Comparison of ENCODE assay signal across 31 cellular contexts in the genomic region with DNA sequence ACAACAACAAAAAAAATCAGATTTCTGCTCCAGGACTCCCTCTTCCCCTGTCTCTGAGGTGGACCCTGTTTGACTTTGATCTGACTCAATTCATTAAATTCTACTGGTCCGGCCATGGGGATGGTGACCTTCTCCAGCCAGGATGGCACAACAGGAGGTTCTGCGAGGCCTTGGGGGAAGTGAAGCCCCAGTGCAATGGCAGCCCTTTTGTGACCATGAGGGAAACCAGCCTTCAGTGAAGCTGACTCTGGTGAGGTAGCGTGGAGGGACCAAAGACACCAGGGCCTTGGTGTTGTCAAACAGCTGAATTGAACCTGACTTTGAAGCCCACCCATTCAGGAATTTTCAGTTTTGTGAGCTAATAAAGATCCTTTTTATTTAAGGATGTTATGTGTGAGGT. TPM values are rescaled to one million over a fixed set of nuclear protein-coding genes. Genes with fewer than 3 reads are reported as not detected.
"Had no signal": no experiment of that assay in that cellular context is flagged by ENCODE, and none has a peak within 500 bp of the region (broad histone marks: within the 10 kb centered on the region; RNA-seq: fewer than 3 reads in every experiment).

No MANE protein-coding gene starts in this region.

- FAIRE-seq: astrocyte, bronchial epithelial cell had no signal

- H3K9me3 ChIP-seq: adrenal gland, ascending aorta, body of pancreas had no signal

- H3K27ac ChIP-seq: adrenal gland, ascending aorta, body of pancreas, brain microvascular endothelial cell, breast epithelium, cardiac muscle cell had no signal

- H3K27me3 ChIP-seq: adrenal gland, ascending aorta, body of pancreas, brain microvascular endothelial cell, breast epithelium, cardiac muscle cell had no signal

- H3K36me3 ChIP-seq: adrenal gland, ascending aorta, brain microvascular endothelial cell, breast epithelium, cardiac muscle cell had no signal

- DNase-seq: activated effector memory CD4-positive, alpha-beta T cell treated with anti-CD3 and anti-CD28 coated beads, Interleukin-2, amount 50 U/mL, for 16 hours; activated effector memory CD4-positive, alpha-beta T cell treated with Interleukin-2 at 50 U/mL for 16 hours; activated gamma-delta T cell; activated gamma-delta T cell treated with Interleukin-2 at 50 U/mL for 16 hours; activated naive CD4-positive, alpha-beta T cell; activated naive CD4-positive, alpha-beta T cell treated with anti-CD3 and anti-CD28 coated beads for 36 hours; activated naive CD4-positive, alpha-beta T cell treated with anti-CD3 and anti-CD28 coated beads, Interleukin-2, amount 10 ng/mL, durations not matched to agents 7 days and 5 days; activated naive CD4-positive, alpha-beta T cell treated with anti-CD3 and anti-CD28 coated beads, Interleukin-2, amount 50 U/mL, for 16 hours; activated naive CD4-positive, alpha-beta T cell treated with Interleukin-2 at 50 U/mL for 16 hours; activated naive CD8-positive, alpha-beta T cell treated with anti-CD3 and anti-CD28 coated beads for 36 hours; activated naive CD8-positive, alpha-beta T cell treated with anti-CD3 and anti-CD28 coated beads, Interleukin-2, amount 10 ng/mL, durations not matched to agents 7 days and 5 days; activated naive CD8-positive, alpha-beta T cell treated with anti-CD3 and anti-CD28 coated beads, Interleukin-2, amount 50 U/mL, for 24 hours; activated T-cell treated with anti-CD3 and anti-CD28 coated beads, Interleukin-2, amount 50 U/mL, for 24 hours; activated T-cell treated with anti-CD3 and anti-CD28 coated beads, Interleukin-2, amount 50 U/mL, for 4 hours; activated T-cell treated with anti-CD3 and anti-CD28 coated beads, Interleukin-2, amount 50 U/mL, for 48 hours; activated T-cell treated with anti-CD3 and anti-CD28 coated beads, Interleukin-2, amount 50 U/mL, for 72 hours; adrenal gland; amniotic stem cell; amygdala; anterior cingulate cortex; body of pancreas; brain microvascular endothelial cell; central memory CD4-positive, alpha-beta T cell; cerebellar nuclear complex had no signal

- ATAC-seq: activated naive CD4-positive, alpha-beta T cell treated with anti-CD3 and anti-CD28 coated beads, Interleukin-2, amount 50 U/mL, for 72 hours; activated naive CD8-positive, alpha-beta T cell treated with anti-CD3 and anti-CD28 coated beads, Interleukin-2, amount 50 U/mL, for 24 hours; activated T-cell treated with anti-CD3 and anti-CD28 coated beads, Interleukin-2, amount 50 U/mL, for 4 hours; activated T-cell treated with anti-CD3 and anti-CD28 coated beads, Interleukin-2, amount 50 U/mL, for 72 hours; activated T-helper 17 cell treated with anti-CD3 and anti-CD28 coated beads, Interleukin-2, amount 50 U/mL, for 72 hours; body of pancreas had no signal

- H3K4me3 ChIP-seq: adrenal gland, ascending aorta, body of pancreas, breast epithelium, cardiac muscle cell had no signal

- H3K4me1 ChIP-seq: adrenal gland, ascending aorta, body of pancreas, breast epithelium had no signal

RNA-seq across cellular contexts. Expression of a gene that starts 44.5 kb away (rescaled TPM):
- total RNA-seq: activated naive CD4-positive, alpha-beta T cell treated with anti-CD3 and anti-CD28 coated beads for 36 hours; activated naive CD4-positive, alpha-beta T cell treated with anti-CD3 and anti-CD28 coated beads, Interleukin-2, amount 50 U/mL, for 72 hours; activated naive CD8-positive, alpha-beta T cell treated with anti-CD3 and anti-CD28 coated beads for 36 hours; activated naive CD8-positive, alpha-beta T cell treated with anti-CD3 and anti-CD28 coated beads, Interleukin-2, amount 10 ng/mL, durations not matched to agents 7 days and 5 days; activated T-helper 17 cell treated with anti-CD3 and anti-CD28 coated beads, Interleukin-2, amount 50 U/mL, for 72 hours; cardiac muscle cell had no signal
- polyA plus RNA-seq: cardiac muscle cell had no signal
